In genomic region chr1:92409946-92410345, GRCh38 we compare ENCODE assay signal across 22 cellular contexts.
A peak's percentile ranks its signal among the peaks of the same experiment; 100 is the strongest.
DNase-seq lines count a peak whose midpoint lies in the region; ATAC-seq and TF ChIP-seq lines count a peak whose summit lies in the region.
"Had no signal": no experiment of that assay in that cellular context is flagged by ENCODE, and none has a peak within 500 bp of the region (broad histone marks: within the 10 kb centered on the region; RNA-seq: fewer than 3 reads in every experiment).

No MANE protein-coding gene starts in this region.

- H3K4me3 ChIP-seq in H7 (ENCODE audit: insufficient read depth, low read depth, low read length) (no peak overlapping the region), uterus (no peak overlapping the region)
- H3K4me3 ChIP-seq: A549, MG63, PC-9 had no signal

- H3K36me3 Mint-ChIP-seq in activated naive CD8-positive, alpha-beta T cell treated with anti-CD3 and anti-CD28 coated beads, Interleukin-2, amount 10 ng/mL, durations not matched to agents 7 days and 5 days, result peaks cover 9% of the 10 kb centered on the region
- H3K36me3 Mint-ChIP-seq in activated naive CD8-positive, alpha-beta T cell treated with anti-CD3 and anti-CD28 coated beads, Interleukin-2, amount 50 U/mL, for 24 hours (ENCODE audit: low read depth), result peaks cover 2% of the 10 kb centered on the region
- H3K36me3 Mint-ChIP-seq in activated T-helper 17 cell treated with anti-CD3 and anti-CD28 coated beads, Interleukin-2, amount 50 U/mL, for 72 hours (ENCODE audit: low read depth), result no peaks in the 10 kb centered on the region

- no peaks in the 10 kb centered on the region for H3K4me1 ChIP-seq in uterus
- H3K4me1 ChIP-seq: A549 had no signal

- H3K9me3 ChIP-seq in uterus, result no peaks in the 10 kb centered on the region
- H3K9me3 ChIP-seq: A549, MG63 had no signal

- no peaks in the 10 kb centered on the region for H3K27me3 ChIP-seq in H7 (ENCODE audit: control insufficient read depth, insufficient read depth, low read length)
- H3K27me3 ChIP-seq in uterus, result no peaks in the 10 kb centered on the region
- H3K27me3 ChIP-seq: MG63 had no signal

- peaks cover 29% of the 10 kb centered on the region for H3K4me1 Mint-ChIP-seq in activated naive CD8-positive, alpha-beta T cell treated with anti-CD3 and anti-CD28 coated beads, Interleukin-2, amount 10 ng/mL, durations not matched to agents 7 days and 5 days
- H3K4me1 Mint-ChIP-seq in activated naive CD8-positive, alpha-beta T cell treated with anti-CD3 and anti-CD28 coated beads, Interleukin-2, amount 50 U/mL, for 24 hours, result peaks cover 21% of the 10 kb centered on the region
- peaks cover 10% of the 10 kb centered on the region for H3K4me1 Mint-ChIP-seq in activated T-helper 17 cell treated with anti-CD3 and anti-CD28 coated beads, Interleukin-2, amount 50 U/mL, for 72 hours
- H3K4me1 Mint-ChIP-seq: B cell had no signal

- H3K27me3 Mint-ChIP-seq in activated naive CD8-positive, alpha-beta T cell treated with anti-CD3 and anti-CD28 coated beads, Interleukin-2, amount 10 ng/mL, durations not matched to agents 7 days and 5 days, result no peaks in the 10 kb centered on the region
- H3K27me3 Mint-ChIP-seq in activated naive CD8-positive, alpha-beta T cell treated with anti-CD3 and anti-CD28 coated beads, Interleukin-2, amount 50 U/mL, for 24 hours, result no peaks in the 10 kb centered on the region
- H3K27me3 Mint-ChIP-seq in activated T-helper 17 cell treated with anti-CD3 and anti-CD28 coated beads, Interleukin-2, amount 50 U/mL, for 72 hours, result no peaks in the 10 kb centered on the region
- H3K27me3 Mint-ChIP-seq: B cell, IgD-negative memory B cell had no signal

- POLR2A ChIA-PET in activated naive CD8-positive, alpha-beta T cell treated with anti-CD3 and anti-CD28 coated beads, Interleukin-2, amount 10 ng/mL, durations not matched to agents 7 days and 5 days (lab: Charles Lee), result interaction anchor here (0.6 to 2.1 kb wide), 4 partner anchors 9 to 339 kb away, joined by 3 to 11 read pairs (median 4); partner anchors contain the start of gene GFI1

- peak overlapping the region; percentile 84 for H3K27ac Mint-ChIP-seq in activated naive CD8-positive, alpha-beta T cell treated with anti-CD3 and anti-CD28 coated beads, Interleukin-2, amount 10 ng/mL, durations not matched to agents 7 days and 5 days
- no peak overlapping the region for H3K27ac Mint-ChIP-seq in activated naive CD8-positive, alpha-beta T cell treated with anti-CD3 and anti-CD28 coated beads, Interleukin-2, amount 50 U/mL, for 24 hours
- H3K27ac Mint-ChIP-seq in activated T-helper 17 cell treated with anti-CD3 and anti-CD28 coated beads, Interleukin-2, amount 50 U/mL, for 72 hours, result no peak overlapping the region
- H3K27ac Mint-ChIP-seq: B cell had no signal

- no peaks in the 10 kb centered on the region for H3K9me3 Mint-ChIP-seq in activated naive CD8-positive, alpha-beta T cell treated with anti-CD3 and anti-CD28 coated beads, Interleukin-2, amount 10 ng/mL, durations not matched to agents 7 days and 5 days
- H3K9me3 Mint-ChIP-seq in activated naive CD8-positive, alpha-beta T cell treated with anti-CD3 and anti-CD28 coated beads, Interleukin-2, amount 50 U/mL, for 24 hours, result peaks cover 3% of the 10 kb centered on the region
- no peaks in the 10 kb centered on the region for H3K9me3 Mint-ChIP-seq in activated T-helper 17 cell treated with anti-CD3 and anti-CD28 coated beads, Interleukin-2, amount 50 U/mL, for 72 hours
- H3K9me3 Mint-ChIP-seq: IgD-negative memory B cell had no signal

- H3K27ac ChIP-seq in uterus, result no peak overlapping the region
- H3K27ac ChIP-seq: A549, PC-9 had no signal

- no peak for ATAC-seq in activated naive CD8-positive, alpha-beta T cell treated with anti-CD3 and anti-CD28 coated beads, Interleukin-2, amount 10 ng/mL, durations not matched to agents 7 days and 5 days (ENCODE audit: low read depth)
- no peak for ATAC-seq in activated naive CD8-positive, alpha-beta T cell treated with anti-CD3 and anti-CD28 coated beads, Interleukin-2, amount 50 U/mL, for 24 hours
- no peak for ATAC-seq in activated T-helper 17 cell treated with anti-CD3 and anti-CD28 coated beads, Interleukin-2, amount 50 U/mL, for 72 hours (replicated peaks)
- ATAC-seq in GM21737 (IDR thresholded peaks at IDR 0.05; ENCODE audit: unreplicated experiment), result no peak
- ATAC-seq: A549 had no signal

- no peak for DNase-seq in activated naive CD8-positive, alpha-beta T cell treated with anti-CD3 and anti-CD28 coated beads, Interleukin-2, amount 10 ng/mL, durations not matched to agents 7 days and 5 days
- DNase-seq in activated naive CD8-positive, alpha-beta T cell treated with anti-CD3 and anti-CD28 coated beads, Interleukin-2, amount 50 U/mL, for 24 hours, result no peak
- peak; percentile 13 for DNase-seq in H7
- DNase-seq in retina, result no peak
- no peak for DNase-seq in uterus
- DNase-seq: Calu3, DMS153, GOT3, Kasumi-1, MG63, NCI-H1048, NCI-H1417 treated with DMSO at 0.1 percent for 48 hours, NCI-H187, NCI-H2107, NCI-H446 treated with DMSO at 0.1 percent for 48 hours, PC-9, RPMI8226 had no signal

- no peaks in the 10 kb centered on the region for H3K36me3 ChIP-seq in H7 (replicated peaks; ENCODE audit: control insufficient read depth, insufficient read depth, low read length)
- no peaks in the 10 kb centered on the region for H3K36me3 ChIP-seq in uterus
- H3K36me3 ChIP-seq: MG63 had no signal

- intact Hi-C loops in uterus (cut with DNase I; ENCODE audit: low total_unique reads), result no loop called here

- TF ChIP-seq CTCF in uterus (IDR thresholded peaks at IDR 0.05), result no peak

- no peak overlapping the region for H3K4me3 Mint-ChIP-seq in activated naive CD8-positive, alpha-beta T cell treated with anti-CD3 and anti-CD28 coated beads, Interleukin-2, amount 10 ng/mL, durations not matched to agents 7 days and 5 days
- H3K4me3 Mint-ChIP-seq in activated naive CD8-positive, alpha-beta T cell treated with anti-CD3 and anti-CD28 coated beads, Interleukin-2, amount 50 U/mL, for 24 hours, result no peak overlapping the region
- peak overlapping the region; percentile 29 for H3K4me3 Mint-ChIP-seq in activated T-helper 17 cell treated with anti-CD3 and anti-CD28 coated beads, Interleukin-2, amount 50 U/mL, for 72 hours
- H3K4me3 Mint-ChIP-seq: B cell, IgD-negative memory B cell had no signal

- no peak for TF ChIP-seq POLR2A in uterus (IDR thresholded peaks at IDR 0.05)
